20 cellular contexts compared by ENCODE assay signal in genomic region chr9:132947751-132948150, GRCh38. TPM values are rescaled to one million over a fixed set of nuclear protein-coding genes. Genes with fewer than 3 reads are reported as not detected.
DNase-seq lines count a peak whose midpoint lies in the region; ATAC-seq and TF ChIP-seq lines count a peak whose summit lies in the region.
"Had no signal": no experiment of that assay in that cellular context is flagged by ENCODE, and none has a peak within 500 bp of the region (broad histone marks: within the 10 kb centered on the region; RNA-seq: fewer than 3 reads in every experiment).

No MANE protein-coding gene starts in this region.

- H3K4me3 ChIP-seq in SJCRH30 (no peak overlapping the region), lung (no peak overlapping the region)
- H3K4me3 ChIP-seq: BLaER1 treated with 17β-estradiol and CSF1 and Interleukin-3, amounts not matched to agents 10 nM and 100 nM; GM12878; GM23248 had no signal

- in situ Hi-C loops in GM13976 (cut with MboI; ENCODE audit: low sequenced_read_pairs, unreplicated experiment) = no loop called here

- H3K9me3 ChIP-seq in SJCRH30 (replicated peaks) = no peaks in the 10 kb centered on the region
- no peaks in the 10 kb centered on the region for H3K9me3 ChIP-seq in lung (ENCODE audit: control insufficient read depth in 2 of 2, insufficient read depth in 1 of 2, low read length in 1 of 2)
- H3K9me3 ChIP-seq: BLaER1 treated with 17β-estradiol and CSF1 and Interleukin-3, amounts not matched to agents 10 nM and 100 nM had no signal

- no peaks in the 10 kb centered on the region for H3K27me3 ChIP-seq in SJCRH30
- no peaks in the 10 kb centered on the region for H3K27me3 ChIP-seq in lung (ENCODE audit: control insufficient read depth, insufficient read depth)
- H3K27me3 ChIP-seq: BLaER1 treated with 17β-estradiol and CSF1 and Interleukin-3, amounts not matched to agents 10 nM and 100 nM had no signal

- peak overlapping the region; percentile 100 for H3K27ac ChIP-seq in SJCRH30
- no peak overlapping the region for H3K27ac ChIP-seq in lung (ENCODE audit: low read depth in 1 of 2, low read length in 1 of 2)
- H3K27ac ChIP-seq: BLaER1 treated with 17β-estradiol and CSF1 and Interleukin-3, amounts not matched to agents 10 nM and 100 nM; GM23248 had no signal

- ATAC-seq in lung (ENCODE audit: insufficient read depth, low FRiP score) = no peak
- ATAC-seq in esophagus mucosa = no peak
- ATAC-seq in SK-N-SH treated with all-trans-retinoic acid at 6 μM for 48 hours = no peak
- ATAC-seq: CD8-positive, alpha-beta T cell; GM12878 had no signal

- TF ChIP-seq CTCF in lung (IDR thresholded peaks at IDR 0.05; ENCODE audit: control extremely low read depth, extremely low read depth) (no peak), GM13976 (IDR thresholded peaks at IDR 0.05; ENCODE audit: borderline replicate concordance, control extremely low read depth, extremely low read depth, insufficient read depth, missing control alignments) (no peak)

- H3K4me1 ChIP-seq in SJCRH30 = peaks cover 27% of the 10 kb centered on the region
- H3K4me1 ChIP-seq in lung (ENCODE audit: control insufficient read depth in 2 of 2, insufficient read depth in 2 of 2, low read length in 2 of 2) = peaks cover 4 to 6% of the 10 kb centered on the region in 2 donors

- peak; percentile 27 for DNase-seq in DMS79 treated with DMSO at 0.1 percent for 48 hours (lab: John Stamatoyannopoulos, UW)
- DNase-seq in DMS79 (lab: John Stamatoyannopoulos, UW) = no peak
- peak; percentile 49 for DNase-seq in NCI-H510A (lab: John Stamatoyannopoulos, UW)
- peak in 1 of 2 experiments; percentile 40 for DNase-seq in SJCRH30
- DNase-seq in lung (ENCODE audit: low spot score) = peak; percentile 72
- no peak for DNase-seq in GM13976 (ENCODE audit: low spot score)
- DNase-seq: 8988T; Calu3; CD8-positive, alpha-beta T cell; GM23248; HCEC 1CT; IMR-90; KBM-7 had no signal

- 67 to 88% methylated on average over 8 of the region's 8 CpGs for WGBS in lung, 2 donors

- no peaks in the 10 kb centered on the region for H3K36me3 ChIP-seq in SJCRH30
- no peaks in the 10 kb centered on the region for H3K36me3 ChIP-seq in lung (ENCODE audit: control insufficient read depth in 2 of 2, insufficient read depth in 2 of 2, low read length in 2 of 2)
- H3K36me3 ChIP-seq: BLaER1 treated with 17β-estradiol and CSF1 and Interleukin-3, amounts not matched to agents 10 nM and 100 nM had no signal

TF ChIP-seq in SK-N-SH treated with all-trans-retinoic acid at 6 μM for 48 hours, 23 proteins besides CTCF, POLR2A, EP300 and RAD21:
- no peak for TF ChIP-seq ISL1 (CRISPR knock-in tag; IDR thresholded peaks at IDR 0.05)
- TF ChIP-seq CSDC2 (CRISPR knock-in tag; IDR thresholded peaks at IDR 0.05) = no peak
- no peak for TF ChIP-seq POU6F1 (CRISPR knock-in tag; IDR thresholded peaks at IDR 0.05; ENCODE audit: borderline replicate concordance, low read depth)
- no peak for TF ChIP-seq ZNF565 (CRISPR knock-in tag; conservative IDR thresholded peaks at IDR 0.05; ENCODE audit: low read depth)
- no peak for TF ChIP-seq ZNF70 (CRISPR knock-in tag; IDR thresholded peaks at IDR 0.05)
- TF ChIP-seq ARNTL (CRISPR knock-in tag; IDR thresholded peaks at IDR 0.05; ENCODE audit: borderline replicate concordance, low read depth) = no peak
- TF ChIP-seq TCF4 (CRISPR knock-in tag; IDR thresholded peaks at IDR 0.05; ENCODE audit: borderline replicate concordance) = no peak
- TF ChIP-seq ZFP30 (CRISPR knock-in tag; IDR thresholded peaks at IDR 0.05) = no peak
- no peak for TF ChIP-seq ZC3H10 (CRISPR knock-in tag; IDR thresholded peaks at IDR 0.05)
- TF ChIP-seq ZNF8 (CRISPR knock-in tag; IDR thresholded peaks at IDR 0.05) = no peak
- TF ChIP-seq OSR1 (CRISPR knock-in tag; IDR thresholded peaks at IDR 0.05) = no peak
- TF ChIP-seq PPARA (CRISPR knock-in tag; IDR thresholded peaks at IDR 0.05; ENCODE audit: borderline replicate concordance) = no peak
- no peak for TF ChIP-seq ESRRG (CRISPR knock-in tag; IDR thresholded peaks at IDR 0.05)
- TF ChIP-seq PATZ1 (CRISPR knock-in tag; IDR thresholded peaks at IDR 0.05; ENCODE audit: borderline replicate concordance) = no peak
- no peak for TF ChIP-seq RARB (CRISPR knock-in tag; IDR thresholded peaks at IDR 0.05)
- TF ChIP-seq BACH2 (CRISPR knock-in tag; IDR thresholded peaks at IDR 0.05; ENCODE audit: borderline replicate concordance) = no peak
- no peak for TF ChIP-seq TOX (CRISPR knock-in tag; IDR thresholded peaks at IDR 0.05; ENCODE audit: borderline replicate concordance)

RNA-seq across cellular contexts. Expression of gene TSC1, which starts 3.3 kb away (rescaled TPM):
- total RNA-seq in SJCRH30 (2014; rRNA removed; shearing (Covaris generic)) = 40.5 and 44.5 TPM in 2 replicates
- total RNA-seq in lung (10 to 100 TPM; 50.8 to 76.6 TPM), esophagus mucosa (22.6 TPM)
- 10 to 100 TPM; 11.4 to 16.1 TPM for polyA plus RNA-seq in lung

RNA-seq across cellular contexts. Expression of gene GFI1B, which starts 30.7 kb away (rescaled TPM):
- total RNA-seq in SJCRH30 (2014; rRNA removed; shearing (Covaris generic)) = 0.13 and 0.53 TPM in 2 replicates
- total RNA-seq in lung (1 to 10 TPM in 1 of 2 donors, under 1 TPM in 1; 0.25 to 1.0 TPM), esophagus mucosa (not detected)
- polyA plus RNA-seq in lung = 1 to 10 TPM in 1 of 2 donors, under 1 TPM in 1; 0.49 to 1.4 TPM
- total RNA-seq: A673; B cell; Calu3; CD8-positive, alpha-beta T cell; GM12878; GM23248; HT-29; IMR-90 had no signal
- polyA plus RNA-seq: GM23248 had no signal

Comparison
In these comparisons a context has a peak if more than half of its experiments do, and no peak if none do; other contexts are left out.
1. DNase-seq: peak in DMS79 treated with DMSO at 0.1 percent for 48 hours (single experiment), NCI-H510A (single experiment) and lung (single experiment); none in DMS79 (single experiment) and GM13976 (single experiment).